18 cellular contexts compared by ENCODE assay signal in genomic region chr4:165635951-165636350, GRCh38.
DNase-seq lines count a peak whose midpoint lies in the region; ATAC-seq, FAIRE-seq and TF ChIP-seq lines count a peak whose summit lies in the region.
"Had no signal": no experiment of that assay in that cellular context is flagged by ENCODE, and none has a peak within 500 bp of the region (broad histone marks: within the 10 kb centered on the region; RNA-seq: fewer than 3 reads in every experiment).

No MANE protein-coding gene starts in this region.

- TF ChIP-seq RAD21 in HepG2 (CRISPR knock-in tag; IDR thresholded peaks at IDR 0.05): no peak

- peaks cover 32% of the 10 kb centered on the region for H3K4me1 ChIP-seq in SJCRH30
- H3K4me1 ChIP-seq in neural progenitor cell: no peaks in the 10 kb centered on the region
- no peaks in the 10 kb centered on the region for H3K4me1 ChIP-seq in HepG2 (ENCODE audit: insufficient read depth, low read length)
- H3K4me1 ChIP-seq: BLaER1 treated with 17β-estradiol and CSF1 and Interleukin-3, amounts not matched to agents 10 nM and 100 nM had no signal

- CTCF ChIA-PET in HepG2 (lab: Yijun Ruan, JAX; ENCODE audit: low intra/inter-chr PET ratio, low total read pairs): no interaction called here

- H3K36me3 ChIP-seq in SJCRH30: no peaks in the 10 kb centered on the region
- H3K36me3 ChIP-seq in neural progenitor cell: no peaks in the 10 kb centered on the region
- no peaks in the 10 kb centered on the region for H3K36me3 ChIP-seq in HepG2 (replicated peaks in 1 of 2; ENCODE audit: control insufficient read depth in 1 of 2, insufficient read depth in 2 of 2, low read length in 2 of 2)
- H3K36me3 ChIP-seq: BLaER1 treated with 17β-estradiol and CSF1 and Interleukin-3, amounts not matched to agents 10 nM and 100 nM had no signal

- H3K4me2 ChIP-seq in neural progenitor cell: no peak overlapping the region
- no peak overlapping the region for H3K4me2 ChIP-seq in HepG2 (ENCODE audit: low read depth, low read length)
- H3K4me2 ChIP-seq: BLaER1 treated with 17β-estradiol and CSF1 and Interleukin-3, amounts not matched to agents 10 nM and 100 nM had no signal

- no peak for TF ChIP-seq POLR2A in HepG2 (IDR thresholded peaks at IDR 0.05; ENCODE audit: insufficient read depth in 1 of 2, low read depth in 2 of 2, low read length in 2 of 2)

- no peak for FAIRE-seq in HepG2 (lab: Jason Lieb, UNC)
- FAIRE-seq: H54 had no signal

- no peaks in the 10 kb centered on the region for H4K20me1 ChIP-seq in neural progenitor cell (ENCODE audit: low read depth)
- H4K20me1 ChIP-seq in HepG2 (ENCODE audit: insufficient read depth, low read length): no peaks in the 10 kb centered on the region
- H4K20me1 ChIP-seq: BLaER1 treated with 17β-estradiol and CSF1 and Interleukin-3, amounts not matched to agents 10 nM and 100 nM had no signal

- no peaks in the 10 kb centered on the region for H3K79me2 ChIP-seq in neural progenitor cell (ENCODE audit: low read depth)
- no peaks in the 10 kb centered on the region for H3K79me2 ChIP-seq in HepG2 (ENCODE audit: insufficient read depth, low read length)

- H3K27ac ChIP-seq in SJCRH30: peak overlapping the region; percentile 61
- no peak overlapping the region for H3K27ac ChIP-seq in neural progenitor cell
- H3K27ac ChIP-seq in HepG2 (ENCODE audit: extremely low read length, insufficient read depth, low read length): no peak overlapping the region
- H3K27ac ChIP-seq: BLaER1 treated with 17β-estradiol and CSF1 and Interleukin-3, amounts not matched to agents 10 nM and 100 nM; GM23248; HL-60 had no signal

- H3K27ac Mint-ChIP-seq in neural progenitor cell: peak overlapping the region; percentile 36
- H3K27ac Mint-ChIP-seq: CD4-positive, CD25-positive, alpha-beta regulatory T cell had no signal

- H3K4me1 Mint-ChIP-seq in neural progenitor cell: peaks cover 17% of the 10 kb centered on the region
- H3K4me1 Mint-ChIP-seq: CD4-positive, CD25-positive, alpha-beta regulatory T cell had no signal

- no peak for TF ChIP-seq CTCF in neural progenitor cell (IDR thresholded peaks at IDR 0.05)
- TF ChIP-seq CTCF in HepG2 (CRISPR knock-in tag; IDR thresholded peaks at IDR 0.05): no peak

- no peaks in the 10 kb centered on the region for H3K27me3 ChIP-seq in SJCRH30
- no peaks in the 10 kb centered on the region for H3K27me3 ChIP-seq in neural progenitor cell
- no peaks in the 10 kb centered on the region for H3K27me3 ChIP-seq in HepG2 (ENCODE audit: control insufficient read depth in 1 of 2, insufficient read depth in 2 of 2, low read length in 2 of 2)
- H3K27me3 ChIP-seq: BLaER1 treated with 17β-estradiol and CSF1 and Interleukin-3, amounts not matched to agents 10 nM and 100 nM had no signal

- H3K9ac ChIP-seq in neural progenitor cell (no peak overlapping the region), HepG2 (ENCODE audit: insufficient read depth, low read depth, low read length) (no peak overlapping the region)
- H3K9ac ChIP-seq: BLaER1 treated with 17β-estradiol and CSF1 and Interleukin-3, amounts not matched to agents 10 nM and 100 nM; GM23248 had no signal

- H3K4me3 ChIP-seq in SJCRH30 (no peak overlapping the region), neural progenitor cell (no peak overlapping the region), HepG2 (replicated peaks in 1 of 3; ENCODE audit: insufficient read depth in 1 of 3, low read depth in 2 of 3, low read length in 3 of 3) (no peak overlapping the region)
- H3K4me3 ChIP-seq: BLaER1 treated with 17β-estradiol and CSF1 and Interleukin-3, amounts not matched to agents 10 nM and 100 nM; GM23248 had no signal

- peaks cover 2% of the 10 kb centered on the region for H3K36me3 Mint-ChIP-seq in neural progenitor cell
- H3K36me3 Mint-ChIP-seq: CD4-positive, CD25-positive, alpha-beta regulatory T cell had no signal

- no peaks in the 10 kb centered on the region for H3K27me3 Mint-ChIP-seq in neural progenitor cell (ENCODE audit: insufficient read depth, low read depth)
- H3K27me3 Mint-ChIP-seq: CD4-positive, CD25-positive, alpha-beta regulatory T cell had no signal

- DNase-seq in NCI-H146 treated with DMSO at 0.1 percent for 48 hours (lab: John Stamatoyannopoulos, UW; ENCODE audit: unreplicated experiment): peak; percentile 56
- no peak for DNase-seq in NCI-H146 (lab: John Stamatoyannopoulos, UW)
- peak in 1 of 2 experiments; percentile 66 for DNase-seq in SJCRH30
- no peak for DNase-seq in neural progenitor cell (ENCODE audit: low spot score)
- DNase-seq in pons (ENCODE audit: low spot score): no peak
- DNase-seq in NCI-H526 treated with DMSO at 0.1 percent for 48 hours (lab: John Stamatoyannopoulos, UW): no peak
- DNase-seq in HepG2 (ENCODE audit: low spot score): no peak
- DNase-seq: 8988T; AML-193; Calu3; CD4-positive, CD25-positive, alpha-beta regulatory T cell; DMS79 treated with DMSO at 0.1 percent for 48 hours; GF-D8; GM23248 had no signal

- intact Hi-C loops in HepG2 (cut with micrococcal nuclease; ENCODE audit: unreplicated experiment): no loop called here

- H3K9me3 ChIP-seq in SJCRH30 (replicated peaks): no peaks in the 10 kb centered on the region
- no peaks in the 10 kb centered on the region for H3K9me3 ChIP-seq in neural progenitor cell (ENCODE audit: low read depth)
- no peaks in the 10 kb centered on the region for H3K9me3 ChIP-seq in HepG2 (ENCODE audit: low read length)

- H3K4me3 Mint-ChIP-seq in neural progenitor cell: no peak overlapping the region
- H3K4me3 Mint-ChIP-seq: CD4-positive, CD25-positive, alpha-beta regulatory T cell had no signal

- H2AFZ ChIP-seq in neural progenitor cell (replicated peaks): no peak overlapping the region
- H2AFZ ChIP-seq in HepG2 (ENCODE audit: low read length): no peak overlapping the region
- H2AFZ ChIP-seq: GM23248 had no signal

- no peaks in the 10 kb centered on the region for H3F3A ChIP-seq in neural progenitor cell (ENCODE audit: low read depth)

- ATAC-seq in HepG2: no peak
- ATAC-seq: HCT116 had no signal

- in situ Hi-C loops in HepG2 (cut with HindIII; ENCODE audit: extremely low pct_ligation_motif_present, low pct_unique_long_range_greater_than_20kb): no loop called here

- TF ChIP-seq EP300 in HepG2 (IDR thresholded peaks at IDR 0.05; ENCODE audit: low read depth in 2 of 2, low read length in 2 of 2) (no peak), HepG2 (CRISPR knock-in tag; IDR thresholded peaks at IDR 0.05; ENCODE audit: borderline replicate concordance) (no peak)

- WGBS in HepG2 (ENCODE audit: low lambda C conversion rate): 25% methylated on average over 2 of the region's 2 CpGs

- H3K9me3 Mint-ChIP-seq in neural progenitor cell: peaks cover 28% of the 10 kb centered on the region

- POLR2A ChIA-PET in HepG2 (lab: Yijun Ruan, JAX): no interaction called here

- no TSS peak for BruUV-seq in HepG2 (replicated peaks; lab: Mats Ljungman, UMichigan)

TF ChIP-seq in HepG2, 621 proteins besides CTCF, POLR2A, EP300 and RAD21:
- TF ChIP-seq POLR2G (IDR thresholded peaks at IDR 0.05; ENCODE audit: low read depth, low read length): no peak
- no peak for TF ChIP-seq CAMTA2 (CRISPR knock-in tag; IDR thresholded peaks at IDR 0.05; ENCODE audit: borderline replicate concordance)
- no peak for TF ChIP-seq SRSF1 (optimal IDR thresholded peaks at IDR 0.05; ENCODE audit: low read depth, low read length)
- TF ChIP-seq, protein P1, sequence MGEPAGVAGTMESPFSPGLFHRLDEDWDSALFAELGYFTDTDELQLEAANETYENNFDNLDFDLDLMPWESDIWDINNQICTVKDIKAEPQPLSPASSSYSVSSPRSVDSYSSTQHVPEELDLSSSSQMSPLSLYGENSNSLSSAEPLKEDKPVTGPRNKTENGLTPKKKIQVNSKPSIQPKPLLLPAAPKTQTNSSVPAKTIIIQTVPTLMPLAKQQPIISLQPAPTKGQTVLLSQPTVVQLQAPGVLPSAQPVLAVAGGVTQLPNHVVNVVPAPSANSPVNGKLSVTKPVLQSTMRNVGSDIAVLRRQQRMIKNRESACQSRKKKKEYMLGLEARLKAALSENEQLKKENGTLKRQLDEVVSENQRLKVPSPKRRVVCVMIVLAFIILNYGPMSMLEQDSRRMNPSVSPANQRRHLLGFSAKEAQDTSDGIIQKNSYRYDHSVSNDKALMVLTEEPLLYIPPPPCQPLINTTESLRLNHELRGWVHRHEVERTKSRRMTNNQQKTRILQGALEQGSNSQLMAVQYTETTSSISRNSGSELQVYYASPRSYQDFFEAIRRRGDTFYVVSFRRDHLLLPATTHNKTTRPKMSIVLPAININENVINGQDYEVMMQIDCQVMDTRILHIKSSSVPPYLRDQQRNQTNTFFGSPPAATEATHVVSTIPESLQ (CRISPR knock-in tag; conservative IDR thresholded peaks at IDR 0.05): no peak
